1 cellular context compared by ENCODE assay signal in genomic region chr20:64003970-64004725, GRCh38.
TF ChIP-seq lines count a peak whose summit lies in the region.

No MANE protein-coding gene starts in this region.

TF ChIP-seq in WTC11, 78 proteins besides CTCF, POLR2A, EP300 and RAD21 (continued from another document):
- TF ChIP-seq, protein P1, sequence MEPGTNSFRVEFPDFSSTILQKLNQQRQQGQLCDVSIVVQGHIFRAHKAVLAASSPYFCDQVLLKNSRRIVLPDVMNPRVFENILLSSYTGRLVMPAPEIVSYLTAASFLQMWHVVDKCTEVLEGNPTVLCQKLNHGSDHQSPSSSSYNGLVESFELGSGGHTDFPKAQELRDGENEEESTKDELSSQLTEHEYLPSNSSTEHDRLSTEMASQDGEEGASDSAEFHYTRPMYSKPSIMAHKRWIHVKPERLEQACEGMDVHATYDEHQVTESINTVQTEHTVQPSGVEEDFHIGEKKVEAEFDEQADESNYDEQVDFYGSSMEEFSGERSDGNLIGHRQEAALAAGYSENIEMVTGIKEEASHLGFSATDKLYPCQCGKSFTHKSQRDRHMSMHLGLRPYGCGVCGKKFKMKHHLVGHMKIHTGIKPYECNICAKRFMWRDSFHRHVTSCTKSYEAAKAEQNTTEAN (CRISPR knock-in tag; IDR thresholded peaks at IDR 0.05): no peak
- TF ChIP-seq ZNF512 (CRISPR knock-in tag; IDR thresholded peaks at IDR 0.05; ENCODE audit: borderline replicate concordance) (no peak), TCF7 (CRISPR knock-in tag; IDR thresholded peaks at IDR 0.05; ENCODE audit: low read depth) (no peak), NFYB (CRISPR knock-in tag; conservative IDR thresholded peaks at IDR 0.05; ENCODE audit: low read depth) (no peak), GTF2I (CRISPR knock-in tag; conservative IDR thresholded peaks at IDR 0.05) (no peak), CREM (CRISPR knock-in tag; IDR thresholded peaks at IDR 0.05) (no peak)
TF ChIP-seq in WTC11: peak in this region for 0.
